10 cellular contexts compared by ENCODE assay signal in genomic region chr19:39499082-39499642, GRCh38. TPM values are rescaled to one million over a fixed set of nuclear protein-coding genes. Genes with fewer than 3 reads are reported as not detected.
A peak's percentile ranks its signal among the peaks of the same experiment; 100 is the strongest.
DNase-seq lines count a peak whose midpoint lies in the region; ATAC-seq and TF ChIP-seq lines count a peak whose summit lies in the region.
"Had no signal": no experiment of that assay in that cellular context is flagged by ENCODE, and none has a peak within 500 bp of the region (broad histone marks: within the 10 kb centered on the region; RNA-seq: fewer than 3 reads in every experiment).

No MANE protein-coding gene starts in this region.

- peaks cover 21% of the 10 kb centered on the region for H3K27me3 Mint-ChIP-seq in Caco-2 (ENCODE audit: insufficient read depth, unreplicated experiment)
- peaks cover 42% of the 10 kb centered on the region for H3K27me3 Mint-ChIP-seq in activated naive CD4-positive, alpha-beta T cell treated with anti-CD3 and anti-CD28 coated beads for 36 hours (ENCODE audit: low read depth)
- peaks cover 55% of the 10 kb centered on the region for H3K27me3 Mint-ChIP-seq in activated CD4-positive, alpha-beta memory T cell treated with anti-CD3 and anti-CD28 coated beads, Interleukin-2, amount 10 ng/mL, durations not matched to agents 7 days and 5 days

- H4K20me1 ChIP-seq in Karpas-422 (ENCODE audit: insufficient read depth, low read depth, low read length), result no peaks in the 10 kb centered on the region

- H3K9me2 ChIP-seq in Karpas-422 (replicated peaks; ENCODE audit: insufficient read depth, low read length), result no peaks in the 10 kb centered on the region

- peak overlapping the region; percentile 45 for H3K9ac ChIP-seq in Karpas-422 (ENCODE audit: low read length)

- CTCF ChIA-PET in Caco-2 (lab: Charles Lee), result interaction anchor here (0.7 to 2.1 kb wide), 8 partner anchors 25 to 243 kb away, joined by 3 to 21 read pairs (median 10); partner anchors contain the start of gene EID2B
- CTCF ChIA-PET in activated naive CD4-positive, alpha-beta T cell treated with anti-CD3 and anti-CD28 coated beads for 36 hours (lab: Charles Lee), result interaction anchor here (2.0 to 4.6 kb wide), 2 partner anchors 34 to 172 kb away, joined by 7 to 40 read pairs; partner anchors contain the start of gene EID2B
- CTCF ChIA-PET in activated CD4-positive, alpha-beta memory T cell treated with anti-CD3 and anti-CD28 coated beads, Interleukin-2, amount 10 ng/mL, durations not matched to agents 7 days and 5 days (lab: Charles Lee), result interaction anchor here (1.5 to 2.2 kb wide), 3 partner anchors 19 to 58 kb away, joined by 3 to 6 read pairs (median 6); partner anchors contain the start of gene TIMM50

- 2 to 10% methylated on average over 13 to 40 of the region's 46 CpGs for WGBS in mesodermal cell (ENCODE audit: insufficient coverage in 2 of 2), 2 experiments

- no TSS peak for BruUV-seq in Caco-2 (replicated peaks; lab: Mats Ljungman, UMichigan)

- no peaks in the 10 kb centered on the region for H3K79me2 ChIP-seq in Karpas-422 (ENCODE audit: low read length)

- H3K4me1 ChIP-seq in Caco-2 (peaks cover 18% of the 10 kb centered on the region), Karpas-422 (ENCODE audit: low read length) (peaks cover 21% of the 10 kb centered on the region), mesodermal cell (ENCODE audit: control insufficient read depth, insufficient read depth, low read length, poor library complexity, severe bottlenecking) (no peaks in the 10 kb centered on the region)

- H3K36me3 Mint-ChIP-seq in Caco-2 (ENCODE audit: insufficient read depth, unreplicated experiment), result no peaks in the 10 kb centered on the region
- H3K36me3 Mint-ChIP-seq in activated naive CD4-positive, alpha-beta T cell treated with anti-CD3 and anti-CD28 coated beads for 36 hours (ENCODE audit: low read depth), result no peaks in the 10 kb centered on the region
- no peaks in the 10 kb centered on the region for H3K36me3 Mint-ChIP-seq in activated CD4-positive, alpha-beta memory T cell treated with anti-CD3 and anti-CD28 coated beads, Interleukin-2, amount 10 ng/mL, durations not matched to agents 7 days and 5 days (ENCODE audit: low read depth)

- peak overlapping the region; percentile 85 for H3K4me3 Mint-ChIP-seq in Caco-2 (ENCODE audit: unreplicated experiment)
- H3K4me3 Mint-ChIP-seq in activated naive CD4-positive, alpha-beta T cell treated with anti-CD3 and anti-CD28 coated beads for 36 hours, result peak overlapping the region; percentile 37
- H3K4me3 Mint-ChIP-seq in activated CD4-positive, alpha-beta memory T cell treated with anti-CD3 and anti-CD28 coated beads, Interleukin-2, amount 10 ng/mL, durations not matched to agents 7 days and 5 days, result no peak overlapping the region

- H3K4me3 ChIP-seq in Caco-2 (ENCODE audit: low read depth, low read length), result peak overlapping the region; percentile 35
- peak overlapping the region; percentile 47; the same call in 1 of the 2 replicates for H3K4me3 ChIP-seq in Karpas-422 (ENCODE audit: low read length)
- H3K4me3 ChIP-seq in mesodermal cell (ENCODE audit: extremely low read depth, insufficient read depth, low read length, poor library complexity, severe bottlenecking), result peak overlapping the region; percentile 28
- H3K4me3 ChIP-seq: upper lobe of left lung had no signal

- peak in 1 of 2 experiments; percentile 65 for DNase-seq in Caco-2
- no peak for DNase-seq in Karpas-422
- DNase-seq in activated naive CD4-positive, alpha-beta T cell treated with anti-CD3 and anti-CD28 coated beads for 36 hours, result no peak
- DNase-seq in activated CD4-positive, alpha-beta memory T cell treated with anti-CD3 and anti-CD28 coated beads, Interleukin-2, amount 10 ng/mL, durations not matched to agents 7 days and 5 days, result no peak
- DNase-seq in SHP77 treated with DMSO at 0.1 percent for 48 hours (lab: John Stamatoyannopoulos, UW), result no peak
- DNase-seq in pons (ENCODE audit: low spot score), result no peak
- DNase-seq: effector CD4-positive, alpha-beta T cell had no signal

- POLR2A ChIA-PET in Caco-2 (lab: Charles Lee), result interaction anchor here (0.6 to 0.8 kb wide), 3 partner anchors 33 to 1566 kb away, joined by 4 to 9 read pairs (median 6); partner anchors contain the start of gene RPS16
- POLR2A ChIA-PET in activated CD4-positive, alpha-beta memory T cell treated with anti-CD3 and anti-CD28 coated beads, Interleukin-2, amount 10 ng/mL, durations not matched to agents 7 days and 5 days (lab: Charles Lee), result interaction anchor here (1.2 to 1.3 kb wide), 3 partner anchors 8 to 108 kb away, joined by 3 to 5 read pairs (median 4); partner anchors contain the start of genes MED29, PAF1 and SUPT5H

- intact Hi-C loops in Caco-2 (cut with micrococcal nuclease; ENCODE audit: unreplicated experiment), result loop anchor here (2.0 kb wide), 1 partner anchor 42 kb away; the partner anchor contains the start of gene EID2
- intact Hi-C loops in activated naive CD4-positive, alpha-beta T cell treated with anti-CD3 and anti-CD28 coated beads for 36 hours (cut with micrococcal nuclease), result loop anchor here (2.0 kb wide), 1 partner anchor 58 kb away; no protein-coding TSS in a partner anchor

- TF ChIP-seq CTCF in Caco-2 (IDR thresholded peaks at IDR 0.05; ENCODE audit: insufficient read depth in 1 of 2, low read depth in 1 of 2, low read length in 1 of 2, severe bottlenecking in 1 of 2, unreplicated experiment in 1 of 2), result no peak

- H3K27ac ChIP-seq in Karpas-422 (ENCODE audit: low read length) (no peak overlapping the region), mesodermal cell (ENCODE audit: low read depth, low read length, severe bottlenecking) (no peak overlapping the region)
- H3K27ac ChIP-seq: upper lobe of left lung had no signal

- H3K27me3 ChIP-seq in Caco-2 (replicated peaks; ENCODE audit: control insufficient read depth, insufficient read depth, low read length) (peaks cover 1% of the 10 kb centered on the region), Karpas-422 (ENCODE audit: low read length) (no peaks in the 10 kb centered on the region)

- no peaks in the 10 kb centered on the region for H3K36me3 ChIP-seq in Caco-2 (ENCODE audit: control insufficient read depth, insufficient read depth, low read length)
- H3K36me3 ChIP-seq in Karpas-422 (ENCODE audit: insufficient read depth, low read length), result no peaks in the 10 kb centered on the region
- H3K36me3 ChIP-seq in mesodermal cell (ENCODE audit: control insufficient read depth, insufficient read depth, low read length), result no peaks in the 10 kb centered on the region
- H3K36me3 ChIP-seq: upper lobe of left lung had no signal

- H3K4me2 ChIP-seq in Karpas-422 (ENCODE audit: low read depth, low read length, poor library complexity, severe bottlenecking), result peak overlapping the region; percentile 55

- H3K9me3 Mint-ChIP-seq in Caco-2 (ENCODE audit: unreplicated experiment), result no peaks in the 10 kb centered on the region
- H3K9me3 Mint-ChIP-seq in activated naive CD4-positive, alpha-beta T cell treated with anti-CD3 and anti-CD28 coated beads for 36 hours, result no peaks in the 10 kb centered on the region
- no peaks in the 10 kb centered on the region for H3K9me3 Mint-ChIP-seq in activated CD4-positive, alpha-beta memory T cell treated with anti-CD3 and anti-CD28 coated beads, Interleukin-2, amount 10 ng/mL, durations not matched to agents 7 days and 5 days

- no peak overlapping the region for H2AFZ ChIP-seq in Karpas-422 (ENCODE audit: low read length)

- no peak for ATAC-seq in GM19035 (IDR thresholded peaks at IDR 0.05; ENCODE audit: unreplicated experiment)

- H3K9me3 ChIP-seq in Caco-2 (no peaks in the 10 kb centered on the region), Karpas-422 (ENCODE audit: low read length) (no peaks in the 10 kb centered on the region), mesodermal cell (ENCODE audit: control insufficient read depth, low read length) (no peaks in the 10 kb centered on the region)
- H3K9me3 ChIP-seq: upper lobe of left lung had no signal

- H3K4me1 Mint-ChIP-seq in Caco-2 (ENCODE audit: low read depth, unreplicated experiment), result peaks cover 16% of the 10 kb centered on the region
- H3K4me1 Mint-ChIP-seq in activated naive CD4-positive, alpha-beta T cell treated with anti-CD3 and anti-CD28 coated beads for 36 hours (ENCODE audit: low read depth), result peaks cover 22% of the 10 kb centered on the region
- peaks cover 20% of the 10 kb centered on the region for H3K4me1 Mint-ChIP-seq in activated CD4-positive, alpha-beta memory T cell treated with anti-CD3 and anti-CD28 coated beads, Interleukin-2, amount 10 ng/mL, durations not matched to agents 7 days and 5 days

- no peak overlapping the region for H3K27ac Mint-ChIP-seq in Caco-2 (ENCODE audit: unreplicated experiment)
- no peak overlapping the region for H3K27ac Mint-ChIP-seq in activated naive CD4-positive, alpha-beta T cell treated with anti-CD3 and anti-CD28 coated beads for 36 hours
- no peak overlapping the region for H3K27ac Mint-ChIP-seq in activated CD4-positive, alpha-beta memory T cell treated with anti-CD3 and anti-CD28 coated beads, Interleukin-2, amount 10 ng/mL, durations not matched to agents 7 days and 5 days

RNA-seq across cellular contexts. Expression of gene DLL3, which starts 0.4 kb away (rescaled TPM):
- 1.7 and 2.7 TPM in 2 replicates for total RNA-seq in Caco-2 (2022)
- 2.6 and 3.1 TPM in 2 replicates for total RNA-seq in Karpas-422 (2014; rRNA removed; shearing (Covaris generic); ENCODE audit: low replicate concordance)
- under 1 TPM; 0.74 to 0.79 TPM for total RNA-seq in activated naive CD4-positive, alpha-beta T cell treated with anti-CD3 and anti-CD28 coated beads for 36 hours
- polyA plus RNA-seq in mesodermal cell (2013, experiment 1 of 2), result 4.2 TPM
- polyA plus RNA-seq in mesodermal cell (2013, experiment 2 of 2), result 3.2 TPM
- under 1 TPM; 0.28 to 0.30 TPM for total RNA-seq in activated CD4-positive, alpha-beta memory T cell treated with anti-CD3 and anti-CD28 coated beads, Interleukin-2, amount 10 ng/mL, durations not matched to agents 7 days and 5 days
- total RNA-seq: upper lobe of left lung had no signal

RNA-seq across cellular contexts. Expression of gene SELENOV, which starts 15.8 kb away (rescaled TPM):
- total RNA-seq in Caco-2 (2022), result 0.46 and 1.6 TPM in 2 replicates
- not detected in 2 replicates for total RNA-seq in Karpas-422 (2014; rRNA removed; shearing (Covaris generic); ENCODE audit: low replicate concordance)
- not detected for total RNA-seq in activated naive CD4-positive, alpha-beta T cell treated with anti-CD3 and anti-CD28 coated beads for 36 hours
- polyA plus RNA-seq in mesodermal cell (2013, experiment 1 of 2), result 1.6 TPM
- polyA plus RNA-seq in mesodermal cell (2013, experiment 2 of 2), result 1.1 TPM
- total RNA-seq in activated CD4-positive, alpha-beta memory T cell treated with anti-CD3 and anti-CD28 coated beads, Interleukin-2, amount 10 ng/mL, durations not matched to agents 7 days and 5 days, result not detected
- total RNA-seq: upper lobe of left lung had no signal

RNA-seq across cellular contexts. Expression of gene TIMM50, which starts 18.5 kb away (rescaled TPM):
- total RNA-seq in Caco-2 (2022), result 152 and 162 TPM in 2 replicates
- 61.2 and 101 TPM in 2 replicates for total RNA-seq in Karpas-422 (2014; rRNA removed; shearing (Covaris generic); ENCODE audit: low replicate concordance)
- total RNA-seq in activated naive CD4-positive, alpha-beta T cell treated with anti-CD3 and anti-CD28 coated beads for 36 hours, result 100 to 1,000 TPM; 103 to 107 TPM
- polyA plus RNA-seq in mesodermal cell (2013, experiment 1 of 2), result 72.9 TPM
- 65.8 TPM for polyA plus RNA-seq in mesodermal cell (2013, experiment 2 of 2)
- total RNA-seq in activated CD4-positive, alpha-beta memory T cell treated with anti-CD3 and anti-CD28 coated beads, Interleukin-2, amount 10 ng/mL, durations not matched to agents 7 days and 5 days, result 10 to 100 TPM; 44.0 to 44.8 TPM

RNA-seq across cellular contexts. Expression of gene EID2B, which starts 33.5 kb away (rescaled TPM):
- total RNA-seq in Caco-2 (2022), result 2.1 and 2.8 TPM in 2 replicates
- 4.2 and 6.5 TPM in 2 replicates for total RNA-seq in Karpas-422 (2014; rRNA removed; shearing (Covaris generic); ENCODE audit: low replicate concordance)
- 1 to 10 TPM; 5.7 to 6.2 TPM for total RNA-seq in activated naive CD4-positive, alpha-beta T cell treated with anti-CD3 and anti-CD28 coated beads for 36 hours
- 2.3 TPM for polyA plus RNA-seq in mesodermal cell (2013, experiment 1 of 2)
- polyA plus RNA-seq in mesodermal cell (2013, experiment 2 of 2), result 2.8 TPM
- total RNA-seq in activated CD4-positive, alpha-beta memory T cell treated with anti-CD3 and anti-CD28 coated beads, Interleukin-2, amount 10 ng/mL, durations not matched to agents 7 days and 5 days, result 1 to 10 TPM; 4.5 to 4.7 TPM

RNA-seq across cellular contexts. Expression of gene EID2, which starts 40.8 kb away (rescaled TPM):
- 21.7 and 26.3 TPM in 2 replicates for total RNA-seq in Caco-2 (2022)
- total RNA-seq in Karpas-422 (2014; rRNA removed; shearing (Covaris generic); ENCODE audit: low replicate concordance), result 5.9 and 11.1 TPM in 2 replicates
- 1 to 10 TPM; 7.7 to 9.1 TPM for total RNA-seq in activated naive CD4-positive, alpha-beta T cell treated with anti-CD3 and anti-CD28 coated beads for 36 hours
- 22.4 TPM for polyA plus RNA-seq in mesodermal cell (2013, experiment 1 of 2)
- polyA plus RNA-seq in mesodermal cell (2013, experiment 2 of 2), result 21.3 TPM
- total RNA-seq in activated CD4-positive, alpha-beta memory T cell treated with anti-CD3 and anti-CD28 coated beads, Interleukin-2, amount 10 ng/mL, durations not matched to agents 7 days and 5 days, result 10 to 100 TPM; 14.8 to 15.2 TPM
